Comparison of ENCODE assay signal across 9 cellular contexts in the genomic region with DNA sequence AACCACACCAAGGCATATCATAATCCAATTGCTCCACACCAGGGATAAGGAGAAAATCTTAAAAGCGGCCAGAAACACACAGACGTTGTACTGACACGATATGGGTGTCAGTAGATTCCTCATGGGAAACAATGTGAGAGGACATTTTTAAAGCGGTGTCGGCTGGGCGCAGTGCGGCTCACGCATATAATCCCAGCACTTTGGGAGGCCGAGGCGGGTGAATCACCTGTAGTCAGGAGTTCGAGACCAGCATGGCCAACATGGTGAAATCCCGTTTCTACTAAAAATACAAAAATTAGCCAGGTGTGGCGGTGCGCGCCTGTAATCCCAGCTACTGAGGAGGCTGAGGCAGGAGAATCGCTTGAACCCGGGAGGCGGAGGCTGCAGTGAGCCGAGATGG. TPM values are rescaled to one million over a fixed set of nuclear protein-coding genes. Genes with fewer than 3 reads are reported as not detected.
DNase-seq lines count a peak whose midpoint lies in the region; ATAC-seq and TF ChIP-seq lines count a peak whose summit lies in the region.
"Not testable (repeated sequence)": the region's sequence is repeated elsewhere in the genome, so short reads cannot be mapped to it uniquely, and the experiment has no call there.
"Had no signal": no experiment of that assay in that cellular context is flagged by ENCODE, and none has a peak within 500 bp of the region (broad histone marks: within the 10 kb centered on the region; RNA-seq: fewer than 3 reads in every experiment).

No MANE protein-coding gene starts in this region.

- not testable (repeated sequence) for H2AFZ ChIP-seq in ACC112 (ENCODE audit: low read length, unreplicated experiment)

- H3K9me3 Mint-ChIP-seq in activated CD8-positive, alpha-beta memory T cell treated with anti-CD3 and anti-CD28 coated beads, Interleukin-2, amount 10 ng/mL, durations not matched to agents 7 days and 5 days (ENCODE audit: low read depth); chondrocyte (ENCODE audit: low read depth): not testable (repeated sequence)

- peaks cover 71% of the 10 kb centered on the region for H3K79me2 ChIP-seq in ACC112 (ENCODE audit: control insufficient read depth, insufficient read depth, low read length, unreplicated experiment)

- H3K27ac Mint-ChIP-seq in activated CD8-positive, alpha-beta memory T cell treated with anti-CD3 and anti-CD28 coated beads, Interleukin-2, amount 10 ng/mL, durations not matched to agents 7 days and 5 days = not testable (repeated sequence)
- H3K27ac Mint-ChIP-seq in chondrocyte (ENCODE audit: unreplicated experiment) = peak overlapping the region; percentile 5

- intact Hi-C loops in left ventricle myocardium superior (cut with micrococcal nuclease); testis (cut with DNase I; ENCODE audit: low total_unique reads): not testable (repeated sequence)

- not testable (repeated sequence) for TF ChIP-seq CTCF in RWPE1 (conservative IDR thresholded peaks at IDR 0.05; ENCODE audit: low read depth); chondrocyte (IDR thresholded peaks at IDR 0.05); omental fat pad (IDR thresholded peaks at IDR 0.05); testis (IDR thresholded peaks at IDR 0.05)

- not testable (repeated sequence) for H3K4me2 ChIP-seq in skeletal muscle satellite cell (ENCODE audit: low read length)

- not testable (repeated sequence) for H3K4me3 Mint-ChIP-seq in activated CD8-positive, alpha-beta memory T cell treated with anti-CD3 and anti-CD28 coated beads, Interleukin-2, amount 10 ng/mL, durations not matched to agents 7 days and 5 days; chondrocyte (ENCODE audit: unreplicated experiment)

- not testable (repeated sequence) for TF ChIP-seq POLR2A in testis (IDR thresholded peaks at IDR 0.05)

- not testable (repeated sequence) for DNase-seq in RWPE1 (ENCODE audit: low spot score); chondrocyte (ENCODE audit: low spot score)
- DNase-seq in activated CD8-positive, alpha-beta memory T cell treated with anti-CD3 and anti-CD28 coated beads, Interleukin-2, amount 10 ng/mL, durations not matched to agents 7 days and 5 days = peak; percentile 7
- DNase-seq in left ventricle myocardium superior (peak; percentile 18), omental fat pad (ENCODE audit: low spot score) (peak; percentile 18), testis (peak; percentile 7)

- WGBS in testis, 2 donors = 89 to 98% methylated on average over 19 of the region's 19 CpGs

- H3K27me3 ChIP-seq in ACC112 (ENCODE audit: insufficient read depth, low read length); skeletal muscle satellite cell (ENCODE audit: control insufficient read depth, insufficient read depth, low read length); testis: not testable (repeated sequence)

- not testable (repeated sequence) for H3K36me3 Mint-ChIP-seq in activated CD8-positive, alpha-beta memory T cell treated with anti-CD3 and anti-CD28 coated beads, Interleukin-2, amount 10 ng/mL, durations not matched to agents 7 days and 5 days; chondrocyte (ENCODE audit: low read depth)

- H3K4me1 Mint-ChIP-seq in activated CD8-positive, alpha-beta memory T cell treated with anti-CD3 and anti-CD28 coated beads, Interleukin-2, amount 10 ng/mL, durations not matched to agents 7 days and 5 days = not testable (repeated sequence)
- H3K4me1 Mint-ChIP-seq in chondrocyte (ENCODE audit: low read depth) = peaks cover 78% of the 10 kb centered on the region

- H3K27me3 Mint-ChIP-seq in activated CD8-positive, alpha-beta memory T cell treated with anti-CD3 and anti-CD28 coated beads, Interleukin-2, amount 10 ng/mL, durations not matched to agents 7 days and 5 days; chondrocyte (ENCODE audit: low read depth): not testable (repeated sequence)

- H3K27ac ChIP-seq in ACC112 (ENCODE audit: low read depth, low read length) (peak overlapping the region; percentile 96), RWPE1 (peak overlapping the region; percentile 68)
- H3K27ac ChIP-seq in testis = not testable (repeated sequence)

- not testable (repeated sequence) for ATAC-seq in activated CD8-positive, alpha-beta memory T cell treated with anti-CD3 and anti-CD28 coated beads, Interleukin-2, amount 10 ng/mL, durations not matched to agents 7 days and 5 days; left ventricle myocardium superior; omental fat pad (ENCODE audit: low FRiP score)

- peaks cover 71% of the 10 kb centered on the region for H3K4me1 ChIP-seq in ACC112 (ENCODE audit: control insufficient read depth, insufficient read depth, low read length, unreplicated experiment)
- peaks cover 76% of the 10 kb centered on the region for H3K4me1 ChIP-seq in skeletal muscle satellite cell (ENCODE audit: control insufficient read depth, insufficient read depth, low read length)
- peaks cover 11% of the 10 kb centered on the region for H3K4me1 ChIP-seq in testis

- H3K4me3 ChIP-seq in ACC112 (ENCODE audit: low read depth, low read length); skeletal muscle satellite cell (ENCODE audit: low read length); testis: not testable (repeated sequence)

- not testable (repeated sequence) for H3K9me3 ChIP-seq in skeletal muscle satellite cell (replicated peaks; ENCODE audit: low read length); testis

- CTCF ChIA-PET in RWPE1 (lab: Yijun Ruan, JAX) = not testable (repeated sequence)
- CTCF ChIA-PET in activated CD8-positive, alpha-beta memory T cell treated with anti-CD3 and anti-CD28 coated beads, Interleukin-2, amount 10 ng/mL, durations not matched to agents 7 days and 5 days (lab: Charles Lee) = interaction anchor here (1.5 kb wide), 1 partner anchor 37 kb away, joined by 3 read pairs; no protein-coding TSS in a partner anchor

- not testable (repeated sequence) for H3K36me3 ChIP-seq in ACC112 (ENCODE audit: insufficient read depth, low read length); skeletal muscle satellite cell (ENCODE audit: insufficient read depth, low read length); testis (ENCODE audit: low read depth, missing control alignments)

- POLR2A ChIA-PET in RWPE1 (lab: Yijun Ruan, JAX; ENCODE audit: low non-redundant PET) = not testable (repeated sequence)

- H3K9ac ChIP-seq in skeletal muscle satellite cell (ENCODE audit: low read depth, low read length) = peak overlapping the region; percentile 87

RNA-seq across cellular contexts. Expression of gene PXDN, which starts 11.0 kb away (rescaled TPM):
- 1 to 10 TPM; 2.0 to 3.1 TPM for total RNA-seq in activated CD8-positive, alpha-beta memory T cell treated with anti-CD3 and anti-CD28 coated beads, Interleukin-2, amount 10 ng/mL, durations not matched to agents 7 days and 5 days
- 499 to 576 TPM (median 571 TPM) in 3 replicates for total RNA-seq in chondrocyte
- 18.5 TPM for total RNA-seq in left ventricle myocardium superior
- total RNA-seq in omental fat pad = 100 to 1,000 TPM in 2 of 4 donors, 10 to 100 TPM in 2; 81.2 to 228 (median 112) TPM
- total RNA-seq in skeletal muscle satellite cell (2012; rRNA removed) = 159 and 194 TPM in 2 replicates
- total RNA-seq in testis = 10 to 100 TPM; 33.8 to 41.8 TPM
- polyA plus RNA-seq in testis (ENCODE audit: insufficient read depth, low read depth, low replicate concordance) = 26.7 TPM
- total RNA-seq: CD4-positive, alpha-beta memory T cell had no signal
